Comparison of ENCODE assay signal across 18 cellular contexts in the genomic region with DNA sequence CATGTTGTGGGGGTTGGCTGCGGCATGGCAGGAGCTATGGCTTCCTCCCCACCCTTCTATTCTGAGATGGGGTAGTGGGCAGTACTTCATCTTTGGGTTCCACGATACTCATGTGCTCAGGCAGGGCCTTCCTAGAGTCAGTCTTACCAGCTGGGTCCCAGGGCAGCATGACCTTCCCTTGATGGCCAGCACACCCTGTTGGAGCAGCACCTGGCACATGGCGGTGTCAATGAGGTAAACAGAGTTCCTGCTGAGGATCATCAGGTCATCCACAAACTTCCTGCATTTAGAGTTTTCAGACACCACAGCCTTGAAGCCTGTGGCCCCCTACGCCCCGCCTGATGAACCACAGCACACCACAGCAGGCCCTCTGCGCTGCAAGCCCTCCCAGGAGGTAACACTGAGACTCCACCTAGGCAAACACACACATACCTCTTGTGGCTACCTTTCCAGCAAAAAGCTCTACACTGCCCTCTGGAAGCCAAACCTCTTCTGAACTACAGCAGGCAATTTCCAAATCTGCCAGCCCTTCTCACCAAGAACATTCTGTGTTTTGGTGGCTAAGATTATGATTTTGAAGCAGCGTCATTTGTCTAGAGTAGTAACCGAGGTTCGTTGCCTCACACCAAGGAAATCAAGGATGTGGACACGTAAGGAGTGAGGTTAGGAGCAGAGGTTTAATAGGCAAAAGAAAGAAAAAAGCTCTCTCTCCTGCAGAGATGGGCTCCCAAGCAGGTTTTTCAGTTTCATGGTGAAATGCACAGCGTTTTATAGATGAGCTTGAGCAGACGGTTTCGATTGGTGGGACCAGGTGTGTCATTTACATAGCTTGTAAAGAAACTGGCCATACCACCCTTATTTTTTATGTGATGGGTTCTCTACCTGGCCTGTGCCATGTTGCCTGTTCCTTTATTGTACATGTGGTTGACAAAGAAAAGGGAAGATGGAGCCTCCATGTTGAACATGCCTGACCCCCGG. TPM values are rescaled to one million over a fixed set of nuclear protein-coding genes. Genes with fewer than 3 reads are reported as not detected.
DNase-seq lines count a peak whose midpoint lies in the region; ATAC-seq and TF ChIP-seq lines count a peak whose summit lies in the region.
"Had no signal": no experiment of that assay in that cellular context is flagged by ENCODE, and none has a peak within 500 bp of the region (broad histone marks: within the 10 kb centered on the region; RNA-seq: fewer than 3 reads in every experiment).

No MANE protein-coding gene starts in this region.

- no peaks in the 10 kb centered on the region for H3K4me1 ChIP-seq in right lobe of liver

- no peaks in the 10 kb centered on the region for H3K27me3 ChIP-seq in right lobe of liver

- H3K36me3 ChIP-seq in right lobe of liver: no peaks in the 10 kb centered on the region

- intact Hi-C loops in right lobe of liver (cut with DNase I) (loop anchor here in 1 of 2 donors (10.0 kb wide), 1 partner anchor 78 kb away; no protein-coding TSS in a partner anchor), posterior vena cava (cut with DNase I) (no loop called here)

- TF ChIP-seq CTCF in cardiac fibroblast (IDR thresholded peaks at IDR 0.05; ENCODE audit: low read depth, low read length) (peak; percentile 10), right lobe of liver (IDR thresholded peaks at IDR 0.05) (peak; percentile 27 to 48 (median 33))

- ATAC-seq in right lobe of liver (peak; percentile 65 to 84 (median 70)), GM21423 (IDR thresholded peaks at IDR 0.05; ENCODE audit: unreplicated experiment) (no peak)
- ATAC-seq: T-cell had no signal

- no peaks in the 10 kb centered on the region for H3K9me3 ChIP-seq in right lobe of liver

- no peak overlapping the region for H3K27ac ChIP-seq in right lobe of liver

- 54% methylated on average over 8 of the region's 14 CpGs for WGBS in right lobe of liver (ENCODE audit: insufficient coverage, low coverage, low lambda C conversion rate, missing lambda C conversion rate)

- DNase-seq in ELF-1 (ENCODE audit: low read depth, low spot score) (peak; percentile 47), NCI-H345 treated with DMSO at 0.1 percent for 48 hours (lab: John Stamatoyannopoulos, UW; ENCODE audit: unreplicated experiment) (peak; percentile 8), cardiac fibroblast (ENCODE audit: low read depth in 2 of 2) (no peak), right lobe of liver (no peak), posterior vena cava (ENCODE audit: low spot score) (no peak), mucosa of gallbladder (ENCODE audit: low spot score) (no peak), C1 segment of cervical spinal cord (lab: John Stamatoyannopoulos, UW) (no peak)
- DNase-seq: activated CD4-positive, CD25-positive, alpha-beta regulatory T cell treated with anti-CD3 and anti-CD28 coated beads, Interleukin-2, amount 50 U/mL, for 72 hours; activated naive CD4-positive, alpha-beta T cell; effector CD4-positive, alpha-beta T cell; posterior cingulate gyrus; T-cell had no signal

- TF ChIP-seq POLR2A in right lobe of liver (IDR thresholded peaks at IDR 0.05): no peak

- no peak overlapping the region for H3K4me3 ChIP-seq in cardiac fibroblast (replicated peaks in 1 of 2; ENCODE audit: low read depth in 2 of 2, low read length in 2 of 2)
- no peak overlapping the region for H3K4me3 ChIP-seq in right lobe of liver

RNA-seq across cellular contexts. Expression of a gene that starts 20.3 kb away (rescaled TPM):
- not detected for total RNA-seq in right lobe of liver
- total RNA-seq in posterior vena cava: not detected
- not detected for total RNA-seq in mucosa of gallbladder
- total RNA-seq: astrocyte, B cell, HT1080, myocyte, T-cell, temporal lobe had no signal

RNA-seq across cellular contexts. Expression of a gene that starts 32.3 kb away (rescaled TPM):
- total RNA-seq in right lobe of liver (1 to 10 TPM in 4 of 6 experiments, under 1 TPM in 2; 0.57 to 3.2 (median 1.6) TPM), posterior vena cava (under 1 TPM in 1 of 2 donors, not detected in 1; 0.14 TPM), mucosa of gallbladder (1.6 TPM)
- total RNA-seq: B cell, HT1080 had no signal

Comparison
In these comparisons a context has a peak if more than half of its experiments do, and no peak if none do; other contexts are left out.
1. DNase-seq: peak in ELF-1 (single experiment) and NCI-H345 treated with DMSO at 0.1 percent for 48 hours (single experiment); none in cardiac fibroblast (0 of 2), right lobe of liver (0 of 3), posterior vena cava (single experiment), mucosa of gallbladder (single experiment) and C1 segment of cervical spinal cord (0 of 14).